ENCODE assay signal across 19 cellular contexts in genomic region chr3:152147748-152148147, GRCh38.
"Had no signal": no experiment of that assay in that cellular context is flagged by ENCODE, and none has a peak within 500 bp of the region (broad histone marks: within the 10 kb centered on the region; RNA-seq: fewer than 3 reads in every experiment).

No MANE protein-coding gene starts in this region.

- H3K36me3 ChIP-seq: MG63 had no signal

- DNase-seq: activated CD4-positive, alpha-beta T cell treated with anti-CD3 and anti-CD28 coated beads for 48 hours; activated CD4-positive, alpha-beta T cell treated with anti-CD3 and anti-CD28 coated beads, Interleukin-2, amount 50 U/mL, for 48 hours; activated CD4-positive, CD25-positive, alpha-beta regulatory T cell treated with anti-CD3 and anti-CD28 coated beads, Interleukin-2, amount 50 U/mL, for 72 hours; activated CD8-positive, alpha-beta memory T cell treated with anti-CD3 and anti-CD28 coated beads for 24 hours; activated naive CD4-positive, alpha-beta T cell; activated T-cell treated with anti-CD3 and anti-CD28 coated beads for 4 hours; aorta; body of pancreas; MG63; NCI-H1092 treated with DMSO at 0.1 percent for 48 hours; NCI-H1417 treated with DMSO at 0.1 percent for 48 hours; NCI-H1694; NCI-H2029; NCI-H446; NCI-H524; SIG-M5; T-helper 17 cell; T-helper 9 cell had no signal

- H3K4me3 ChIP-seq: body of pancreas, MG63 had no signal

- H3K4me1 ChIP-seq: body of pancreas had no signal

- ATAC-seq: body of pancreas, T-helper 17 cell had no signal

- H3K9me3 ChIP-seq: body of pancreas, MG63 had no signal

- H3K27ac ChIP-seq: body of pancreas, KMS-11 had no signal

- H3K27me3 ChIP-seq: body of pancreas, MG63 had no signal

- H3K4me2 ChIP-seq: KMS-11 had no signal

- H3K9ac ChIP-seq: KMS-11 had no signal
